In the genomic region with DNA sequence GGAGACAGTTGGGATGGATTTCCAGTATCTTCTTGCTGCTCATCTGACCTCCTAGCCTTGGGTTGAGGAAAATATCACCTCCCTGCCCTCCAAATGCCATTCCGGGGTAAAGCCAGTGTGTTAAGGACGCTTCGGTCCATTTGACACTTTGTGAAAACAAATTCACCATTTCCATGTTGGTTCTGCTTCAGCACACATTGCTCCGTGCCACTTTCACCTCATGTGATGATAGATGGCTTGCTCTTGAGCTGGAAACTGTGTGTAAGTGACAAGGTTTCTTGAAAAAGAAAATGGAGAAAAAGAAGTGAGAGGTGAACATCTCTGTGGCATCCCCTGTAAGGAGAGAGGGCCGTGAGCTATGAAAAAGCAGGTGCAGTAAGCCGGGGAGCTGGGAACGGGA, we compare ENCODE assay signal across 34 cellular contexts.
"Had no signal": no experiment of that assay in that cellular context is flagged by ENCODE, and none has a peak within 500 bp of the region (broad histone marks: within the 10 kb centered on the region; RNA-seq: fewer than 3 reads in every experiment).

No MANE protein-coding gene starts in this region.

- DNase-seq: activated B cell treated with CpG ODN at 0.5 μM for 24 hours; activated CD4-positive, alpha-beta T cell treated with anti-CD3 and anti-CD28 coated beads for 48 hours; activated CD4-positive, alpha-beta T cell treated with anti-CD3 and anti-CD28 coated beads, Interleukin-2, amount 50 U/mL, for 1 hour; activated CD4-positive, alpha-beta T cell treated with anti-CD3 and anti-CD28 coated beads, Interleukin-2, amount 50 U/mL, for 48 hours; activated CD8-positive, alpha-beta memory T cell treated with anti-CD3 and anti-CD28 coated beads for 24 hours; activated CD8-positive, alpha-beta T cell treated with anti-CD3 and anti-CD28 coated beads for 36 hours; activated effector memory CD4-positive, alpha-beta T cell treated with Interleukin-2 at 50 U/mL for 16 hours; activated gamma-delta T cell treated with Interleukin-2 at 50 U/mL for 16 hours; activated naive CD4-positive, alpha-beta T cell treated with anti-CD3 and anti-CD28 coated beads for 36 hours; activated naive CD8-positive, alpha-beta T cell treated with anti-CD3 and anti-CD28 coated beads for 36 hours; activated naive CD8-positive, alpha-beta T cell treated with anti-CD3 and anti-CD28 coated beads, Interleukin-2, amount 50 U/mL, for 24 hours; activated T-cell treated with anti-CD3 and anti-CD28 coated beads, Interleukin-2, amount 50 U/mL, for 4 hours; adrenal gland; amygdala; aorta; body of pancreas; central memory CD4-positive, alpha-beta T cell; cerebellar nuclear complex; colonic mucosa; effector CD8-positive, alpha-beta T cell; foreskin fibroblast; T-helper 1 cell; T-helper 17 cell; T1000; WERI-Rb-1 had no signal

- H3K27me3 Mint-ChIP-seq: activated naive CD4-positive, alpha-beta T cell treated with anti-CD3 and anti-CD28 coated beads, Interleukin-2, amount 50 U/mL, for 24 hours; activated naive CD8-positive, alpha-beta T cell treated with anti-CD3 and anti-CD28 coated beads for 36 hours had no signal

- H3K4me3 Mint-ChIP-seq: activated B cell treated with CpG ODN at 0.5 μM for 24 hours; activated CD8-positive, alpha-beta T cell treated with anti-CD3 and anti-CD28 coated beads for 36 hours; activated naive CD4-positive, alpha-beta T cell treated with anti-CD3 and anti-CD28 coated beads for 36 hours; activated naive CD4-positive, alpha-beta T cell treated with anti-CD3 and anti-CD28 coated beads, Interleukin-2, amount 50 U/mL, for 24 hours; activated naive CD8-positive, alpha-beta T cell treated with anti-CD3 and anti-CD28 coated beads for 36 hours; activated naive CD8-positive, alpha-beta T cell treated with anti-CD3 and anti-CD28 coated beads, Interleukin-2, amount 50 U/mL, for 24 hours; activated T-cell treated with anti-CD3 and anti-CD28 coated beads, Interleukin-2, amount 50 U/mL, for 4 hours; activated T-helper 17 cell treated with anti-CD3 and anti-CD28 coated beads, Interleukin-2, amount 50 U/mL, for 72 hours; T-helper 17 cell; T-helper 2 cell treated with Interferon-gamma antibody and Interleukin-4, amounts not matched to agents 5 μg/mL and 100 μg/mL, for 36 hours had no signal

- H3K27ac Mint-ChIP-seq: activated B cell treated with CpG ODN at 0.5 μM for 24 hours; activated CD8-positive, alpha-beta T cell treated with anti-CD3 and anti-CD28 coated beads for 36 hours; activated naive CD4-positive, alpha-beta T cell treated with anti-CD3 and anti-CD28 coated beads for 36 hours; activated naive CD4-positive, alpha-beta T cell treated with anti-CD3 and anti-CD28 coated beads, Interleukin-2, amount 50 U/mL, for 24 hours; activated naive CD8-positive, alpha-beta T cell treated with anti-CD3 and anti-CD28 coated beads for 36 hours; activated naive CD8-positive, alpha-beta T cell treated with anti-CD3 and anti-CD28 coated beads, Interleukin-2, amount 50 U/mL, for 24 hours; activated T-helper 17 cell treated with anti-CD3 and anti-CD28 coated beads, Interleukin-2, amount 50 U/mL, for 72 hours; T-helper 17 cell; T-helper 2 cell treated with Interferon-gamma antibody and Interleukin-4, amounts not matched to agents 5 μg/mL and 100 μg/mL, for 36 hours had no signal

- H3K9me3 ChIP-seq: adrenal gland, body of pancreas, colonic mucosa had no signal

- H3K4me3 ChIP-seq: adrenal gland, body of pancreas, cardiac muscle cell, colonic mucosa had no signal

- H3K36me3 Mint-ChIP-seq: activated naive CD4-positive, alpha-beta T cell treated with anti-CD3 and anti-CD28 coated beads, Interleukin-2, amount 50 U/mL, for 24 hours; activated naive CD8-positive, alpha-beta T cell treated with anti-CD3 and anti-CD28 coated beads for 36 hours had no signal

- H3K36me3 ChIP-seq: adrenal gland, cardiac muscle cell, colonic mucosa, WERI-Rb-1 had no signal

- H3K4me1 Mint-ChIP-seq: activated B cell treated with CpG ODN at 0.5 μM for 24 hours; activated naive CD4-positive, alpha-beta T cell treated with anti-CD3 and anti-CD28 coated beads, Interleukin-2, amount 50 U/mL, for 24 hours; activated naive CD8-positive, alpha-beta T cell treated with anti-CD3 and anti-CD28 coated beads for 36 hours; activated naive CD8-positive, alpha-beta T cell treated with anti-CD3 and anti-CD28 coated beads, Interleukin-2, amount 50 U/mL, for 24 hours; activated T-helper 17 cell treated with anti-CD3 and anti-CD28 coated beads, Interleukin-2, amount 50 U/mL, for 72 hours; T-helper 17 cell had no signal

- FAIRE-seq: endometrium, endothelial cell of umbilical vein, frontal cortex had no signal

- H3K4me1 ChIP-seq: adrenal gland, body of pancreas, colonic mucosa had no signal

- H3K27ac ChIP-seq: adrenal gland, body of pancreas, cardiac muscle cell, colonic mucosa, epithelial cell of prostate had no signal

- H3K9me3 Mint-ChIP-seq: activated B cell treated with CpG ODN at 0.5 μM for 24 hours; activated CD8-positive, alpha-beta T cell treated with anti-CD3 and anti-CD28 coated beads for 36 hours; activated naive CD4-positive, alpha-beta T cell treated with anti-CD3 and anti-CD28 coated beads for 36 hours; activated naive CD4-positive, alpha-beta T cell treated with anti-CD3 and anti-CD28 coated beads, Interleukin-2, amount 50 U/mL, for 24 hours; activated naive CD8-positive, alpha-beta T cell treated with anti-CD3 and anti-CD28 coated beads for 36 hours; activated naive CD8-positive, alpha-beta T cell treated with anti-CD3 and anti-CD28 coated beads, Interleukin-2, amount 50 U/mL, for 24 hours; activated T-cell treated with anti-CD3 and anti-CD28 coated beads, Interleukin-2, amount 50 U/mL, for 4 hours; activated T-helper 17 cell treated with anti-CD3 and anti-CD28 coated beads, Interleukin-2, amount 50 U/mL, for 72 hours; T-helper 2 cell treated with Interferon-gamma antibody and Interleukin-4, amounts not matched to agents 5 μg/mL and 100 μg/mL, for 36 hours had no signal

- H3K27me3 ChIP-seq: adrenal gland, body of pancreas, cardiac muscle cell, colonic mucosa had no signal

- ATAC-seq: activated CD4-positive, CD25-positive, alpha-beta regulatory T cell treated with anti-CD3 and anti-CD28 coated beads, Interleukin-2, amount 50 U/mL, for 24 hours; activated CD8-positive, alpha-beta T cell treated with anti-CD3 and anti-CD28 coated beads for 36 hours; activated naive CD8-positive, alpha-beta T cell treated with anti-CD3 and anti-CD28 coated beads, Interleukin-2, amount 50 U/mL, for 24 hours; activated T-cell treated with anti-CD3 and anti-CD28 coated beads, Interleukin-2, amount 50 U/mL, for 4 hours; activated T-helper 17 cell treated with anti-CD3 and anti-CD28 coated beads, Interleukin-2, amount 50 U/mL, for 72 hours; body of pancreas; T-helper 17 cell had no signal
